In genomic region chr13:24038405-24038804, GRCh38 we compare ENCODE assay signal across 11 cellular contexts.
DNase-seq lines count a peak whose midpoint lies in the region; ATAC-seq, FAIRE-seq and TF ChIP-seq lines count a peak whose summit lies in the region.
"Had no signal": no experiment of that assay in that cellular context is flagged by ENCODE, and none has a peak within 500 bp of the region (broad histone marks: within the 10 kb centered on the region; RNA-seq: fewer than 3 reads in every experiment).

No MANE protein-coding gene starts in this region.

- no peak for TF ChIP-seq RAD21 in HepG2 (CRISPR knock-in tag; IDR thresholded peaks at IDR 0.05)

- no peaks in the 10 kb centered on the region for H4K20me1 ChIP-seq in HepG2 (ENCODE audit: insufficient read depth, low read length)

- peaks cover 0 to 29% (median 8%) of the 10 kb centered on the region in 9 donors for H3K4me1 ChIP-seq in heart right ventricle
- peaks cover 41% of the 10 kb centered on the region for H3K4me1 ChIP-seq in HepG2 (ENCODE audit: insufficient read depth, low read length)

- in situ Hi-C loops in HepG2 (cut with HindIII; ENCODE audit: extremely low pct_ligation_motif_present, low pct_unique_long_range_greater_than_20kb), result no loop called here

- intact Hi-C loops in activated T-helper 1 cell treated with anti-CD3 and anti-CD28 coated beads, Interleukin-12 subunit alpha, Interleukin-12 subunit beta, Interleukin-2, Interleukin-4 antibody, amounts not matched to agents 30 ng/mL and 10 ng/mL and 1 ng/mL, durations not matched to agents 14 hours and 24 hours and 36 hours (cut with micrococcal nuclease), result loop anchor here (1.0 to 2.0 kb wide), 4 partner anchors 58 to 182 kb away; no protein-coding TSS in a partner anchor
- intact Hi-C loops in heart right ventricle (cut with DNase I) (no loop called here), HepG2 (cut with micrococcal nuclease; ENCODE audit: unreplicated experiment) (no loop called here)

- TF ChIP-seq CTCF in heart right ventricle (IDR thresholded peaks at IDR 0.05) (no peak), HepG2 (CRISPR knock-in tag; IDR thresholded peaks at IDR 0.05) (no peak)

- WGBS in heart right ventricle, 2 donors, result 61 to 65% methylated on average over 9 of the region's 9 CpGs
- 73% methylated on average over 9 of the region's 9 CpGs for WGBS in HepG2 (ENCODE audit: low lambda C conversion rate)

- no peak for FAIRE-seq in HepG2 (lab: Jason Lieb, UNC)
- FAIRE-seq: H54 had no signal

- no peak overlapping the region for H2AFZ ChIP-seq in HepG2 (ENCODE audit: low read length)

- H3K4me3 ChIP-seq in heart right ventricle (no peak overlapping the region), HepG2 (replicated peaks in 1 of 3; ENCODE audit: insufficient read depth in 1 of 3, low read depth in 2 of 3, low read length in 3 of 3) (no peak overlapping the region)

- BruUV-seq in HepG2 (replicated peaks; lab: Mats Ljungman, UMichigan), result no TSS peak

- H3K27ac Mint-ChIP-seq in activated T-helper 1 cell treated with anti-CD3 and anti-CD28 coated beads, Interleukin-12 subunit alpha, Interleukin-12 subunit beta, Interleukin-2, Interleukin-4 antibody, amounts not matched to agents 30 ng/mL and 10 ng/mL and 1 ng/mL, durations not matched to agents 14 hours and 24 hours and 36 hours, result peak overlapping the region; percentile 51

- H3K4me2 ChIP-seq in HepG2 (ENCODE audit: low read depth, low read length), result no peak overlapping the region

- H3K27me3 Mint-ChIP-seq in activated T-helper 1 cell treated with anti-CD3 and anti-CD28 coated beads, Interleukin-12 subunit alpha, Interleukin-12 subunit beta, Interleukin-2, Interleukin-4 antibody, amounts not matched to agents 30 ng/mL and 10 ng/mL and 1 ng/mL, durations not matched to agents 14 hours and 24 hours and 36 hours (ENCODE audit: insufficient read depth), result peaks cover 3% of the 10 kb centered on the region

- CTCF ChIA-PET in HepG2 (lab: Yijun Ruan, JAX; ENCODE audit: low intra/inter-chr PET ratio, low total read pairs), result no interaction called here

- no peak overlapping the region for H3K9ac ChIP-seq in HepG2 (ENCODE audit: insufficient read depth, low read depth, low read length)

- peaks cover 39% of the 10 kb centered on the region for H3K4me1 Mint-ChIP-seq in activated T-helper 1 cell treated with anti-CD3 and anti-CD28 coated beads, Interleukin-12 subunit alpha, Interleukin-12 subunit beta, Interleukin-2, Interleukin-4 antibody, amounts not matched to agents 30 ng/mL and 10 ng/mL and 1 ng/mL, durations not matched to agents 14 hours and 24 hours and 36 hours (ENCODE audit: low read depth)

- no peaks in the 10 kb centered on the region for H3K27me3 ChIP-seq in heart right ventricle
- 0 out of 5 replicates have a peak, but pooled peaks cover 0 to 8% of the 10 kb centered on the region in 2 experiments for H3K27me3 ChIP-seq in HepG2 (ENCODE audit: control insufficient read depth in 1 of 2, insufficient read depth in 2 of 2, low read length in 2 of 2)

- no peak for ATAC-seq in esophagus mucosa
- no peak for ATAC-seq in heart right ventricle
- no peak for ATAC-seq in HepG2

- TF ChIP-seq POLR2A in HepG2 (IDR thresholded peaks at IDR 0.05; ENCODE audit: insufficient read depth in 1 of 2, low read depth in 2 of 2, low read length in 2 of 2), result no peak

- H3K27ac ChIP-seq in substantia nigra (ENCODE audit: low read depth, low read length, poor library complexity, severe bottlenecking) (peak overlapping the region; percentile 97), heart right ventricle (no peak overlapping the region), HepG2 (ENCODE audit: extremely low read length, insufficient read depth, low read length) (no peak overlapping the region)
- H3K27ac ChIP-seq: 22Rv1 had no signal

- no peaks in the 10 kb centered on the region for H3K36me3 Mint-ChIP-seq in activated T-helper 1 cell treated with anti-CD3 and anti-CD28 coated beads, Interleukin-12 subunit alpha, Interleukin-12 subunit beta, Interleukin-2, Interleukin-4 antibody, amounts not matched to agents 30 ng/mL and 10 ng/mL and 1 ng/mL, durations not matched to agents 14 hours and 24 hours and 36 hours (ENCODE audit: low read depth)

- POLR2A ChIA-PET in HepG2 (lab: Yijun Ruan, JAX), result no interaction called here

- no peaks in the 10 kb centered on the region for H3K9me3 Mint-ChIP-seq in activated T-helper 1 cell treated with anti-CD3 and anti-CD28 coated beads, Interleukin-12 subunit alpha, Interleukin-12 subunit beta, Interleukin-2, Interleukin-4 antibody, amounts not matched to agents 30 ng/mL and 10 ng/mL and 1 ng/mL, durations not matched to agents 14 hours and 24 hours and 36 hours

- no peaks in the 10 kb centered on the region for H3K79me2 ChIP-seq in HepG2 (ENCODE audit: insufficient read depth, low read length)

- H3K36me3 ChIP-seq in heart right ventricle (no peaks in the 10 kb centered on the region), HepG2 (replicated peaks in 1 of 2; ENCODE audit: control insufficient read depth in 1 of 2, insufficient read depth in 2 of 2, low read length in 2 of 2) (no peaks in the 10 kb centered on the region)

- peak overlapping the region; percentile 48 for H3K4me3 Mint-ChIP-seq in activated T-helper 1 cell treated with anti-CD3 and anti-CD28 coated beads, Interleukin-12 subunit alpha, Interleukin-12 subunit beta, Interleukin-2, Interleukin-4 antibody, amounts not matched to agents 30 ng/mL and 10 ng/mL and 1 ng/mL, durations not matched to agents 14 hours and 24 hours and 36 hours

- peak; percentile 26 for DNase-seq in NK-92 treated with Interleukin-12 subunit alpha and Interleukin-12 subunit beta, amount 100 ng/mL, for 24 hours (lab: John Stamatoyannopoulos, UW)
- no peak for DNase-seq in NK-92 (lab: John Stamatoyannopoulos, UW; ENCODE audit: unreplicated experiment)
- DNase-seq in activated T-helper 1 cell treated with anti-CD3 and anti-CD28 coated beads, Interleukin-12 subunit alpha, Interleukin-12 subunit beta, Interleukin-2, Interleukin-4 antibody, amounts not matched to agents 30 ng/mL and 10 ng/mL and 1 ng/mL, durations not matched to agents 14 hours and 24 hours and 36 hours (ENCODE audit: low spot score), result peak; percentile 46
- DNase-seq in globus pallidus (ENCODE audit: low spot score), result peak; percentile 62
- DNase-seq in substantia nigra (lab: John Stamatoyannopoulos, UW), result peak in 7 of 49 donors; percentile 14 to 63 (median 51)
- no peak for DNase-seq in heart right ventricle
- DNase-seq in HepG2 (ENCODE audit: low spot score), result no peak
- DNase-seq: stimulated activated naive CD4-positive, alpha-beta T cell treated with Interleukin-2 at 50 U/mL for 16 hours had no signal

- H3K9me3 ChIP-seq in heart right ventricle (no peaks in the 10 kb centered on the region), HepG2 (ENCODE audit: low read length) (no peaks in the 10 kb centered on the region)

- no peak for TF ChIP-seq EP300 in HepG2 (IDR thresholded peaks at IDR 0.05; ENCODE audit: low read depth in 2 of 2, low read length in 2 of 2)
- TF ChIP-seq EP300 in HepG2 (CRISPR knock-in tag; IDR thresholded peaks at IDR 0.05; ENCODE audit: borderline replicate concordance), result no peak

TF ChIP-seq in HepG2, 621 proteins besides CTCF, POLR2A, EP300 and RAD21 (continues in another document):
- TF ChIP-seq SMAD1 (CRISPR knock-in tag; IDR thresholded peaks at IDR 0.05; ENCODE audit: borderline replicate concordance, low read depth) (no peak), ZNF530 (CRISPR knock-in tag; IDR thresholded peaks at IDR 0.05; ENCODE audit: low read depth) (no peak), ZNF343 (CRISPR knock-in tag; IDR thresholded peaks at IDR 0.05) (no peak), MAFK (conservative IDR thresholded peaks at IDR 0.05 in 1 of 2, IDR thresholded peaks at IDR 0.05 in 1 of 2; ENCODE audit: low read length in 2 of 2) (no peak), ZNF121 (CRISPR knock-in tag; IDR thresholded peaks at IDR 0.05) (no peak), ESRRA (CRISPR knock-in tag; IDR thresholded peaks at IDR 0.05; ENCODE audit: low read depth) (no peak), ZNF567 (CRISPR knock-in tag; IDR thresholded peaks at IDR 0.05; ENCODE audit: borderline replicate concordance) (no peak), MAX (IDR thresholded peaks at IDR 0.05) (no peak), SRSF1 (optimal IDR thresholded peaks at IDR 0.05; ENCODE audit: low read depth, low read length) (no peak), ZNF674 (CRISPR knock-in tag; IDR thresholded peaks at IDR 0.05; ENCODE audit: low read depth) (no peak), ZNF136 (CRISPR knock-in tag; IDR thresholded peaks at IDR 0.05; ENCODE audit: low read depth) (no peak)
- TF ChIP-seq, protein P1, sequence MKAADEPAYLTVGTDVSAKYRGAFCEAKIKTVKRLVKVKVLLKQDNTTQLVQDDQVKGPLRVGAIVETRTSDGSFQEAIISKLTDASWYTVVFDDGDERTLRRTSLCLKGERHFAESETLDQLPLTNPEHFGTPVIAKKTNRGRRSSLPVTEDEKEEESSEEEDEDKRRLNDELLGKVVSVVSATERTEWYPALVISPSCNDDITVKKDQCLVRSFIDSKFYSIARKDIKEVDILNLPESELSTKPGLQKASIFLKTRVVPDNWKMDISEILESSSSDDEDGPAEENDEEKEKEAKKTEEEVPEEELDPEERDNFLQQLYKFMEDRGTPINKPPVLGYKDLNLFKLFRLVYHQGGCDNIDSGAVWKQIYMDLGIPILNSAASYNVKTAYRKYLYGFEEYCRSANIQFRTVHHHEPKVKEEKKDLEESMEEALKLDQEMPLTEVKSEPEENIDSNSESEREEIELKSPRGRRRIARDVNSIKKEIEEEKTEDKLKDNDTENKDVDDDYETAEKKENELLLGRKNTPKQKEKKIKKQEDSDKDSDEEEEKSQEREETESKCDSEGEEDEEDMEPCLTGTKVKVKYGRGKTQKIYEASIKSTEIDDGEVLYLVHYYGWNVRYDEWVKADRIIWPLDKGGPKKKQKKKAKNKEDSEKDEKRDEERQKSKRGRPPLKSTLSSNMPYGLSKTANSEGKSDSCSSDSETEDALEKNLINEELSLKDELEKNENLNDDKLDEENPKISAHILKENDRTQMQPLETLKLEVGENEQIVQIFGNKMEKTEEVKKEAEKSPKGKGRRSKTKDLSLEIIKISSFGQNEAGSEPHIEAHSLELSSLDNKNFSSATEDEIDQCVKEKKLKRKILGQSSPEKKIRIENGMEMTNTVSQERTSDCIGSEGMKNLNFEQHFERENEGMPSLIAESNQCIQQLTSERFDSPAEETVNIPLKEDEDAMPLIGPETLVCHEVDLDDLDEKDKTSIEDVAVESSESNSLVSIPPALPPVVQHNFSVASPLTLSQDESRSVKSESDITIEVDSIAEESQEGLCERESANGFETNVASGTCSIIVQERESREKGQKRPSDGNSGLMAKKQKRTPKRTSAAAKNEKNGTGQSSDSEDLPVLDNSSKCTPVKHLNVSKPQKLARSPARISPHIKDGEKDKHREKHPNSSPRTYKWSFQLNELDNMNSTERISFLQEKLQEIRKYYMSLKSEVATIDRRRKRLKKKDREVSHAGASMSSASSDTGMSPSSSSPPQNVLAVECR (CRISPR knock-in tag; IDR thresholded peaks at IDR 0.05; ENCODE audit: borderline replicate concordance), result no peak

Comparison
In these comparisons a context has a peak if more than half of its experiments do, and no peak if none do; other contexts are left out.
1. DNase-seq: peak in NK-92 treated with Interleukin-12 subunit alpha and Interleukin-12 subunit beta, amount 100 ng/mL, for 24 hours (single experiment), activated T-helper 1 cell treated with anti-CD3 and anti-CD28 coated beads, Interleukin-12 subunit alpha, Interleukin-12 subunit beta, Interleukin-2, Interleukin-4 antibody, amounts not matched to agents 30 ng/mL and 10 ng/mL and 1 ng/mL, durations not matched to agents 14 hours and 24 hours and 36 hours (single experiment) and globus pallidus (single experiment); none in NK-92 (single experiment), heart right ventricle (0 of 2) and HepG2 (single experiment).